17 cellular contexts compared by ENCODE assay signal in the genomic region with DNA sequence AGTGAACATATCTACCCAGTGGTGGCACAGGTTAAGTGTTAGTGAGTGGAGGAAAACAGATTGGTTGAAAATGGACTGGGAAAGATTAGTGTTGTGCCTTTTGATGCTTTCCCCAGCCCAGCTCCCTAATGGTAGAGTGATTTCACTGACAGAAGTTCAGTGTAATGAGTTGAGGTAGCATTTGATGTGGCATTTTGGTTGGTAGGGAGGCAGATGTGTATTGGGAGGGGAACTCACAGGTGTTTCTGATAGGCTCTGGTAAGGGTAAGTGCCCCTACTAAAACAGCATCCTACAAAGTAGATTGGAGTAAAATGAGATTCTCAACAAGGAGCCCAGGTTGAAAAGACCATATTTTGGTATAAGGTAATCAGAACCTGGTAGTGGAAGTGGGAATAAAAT. TPM values are rescaled to one million over a fixed set of nuclear protein-coding genes. Genes with fewer than 3 reads are reported as not detected.
A peak's percentile ranks its signal among the peaks of the same experiment; 100 is the strongest.
DNase-seq lines count a peak whose midpoint lies in the region; ATAC-seq and TF ChIP-seq lines count a peak whose summit lies in the region.
"Had no signal": no experiment of that assay in that cellular context is flagged by ENCODE, and none has a peak within 500 bp of the region (broad histone marks: within the 10 kb centered on the region; RNA-seq: fewer than 3 reads in every experiment).

No MANE protein-coding gene starts in this region.

- H3K36me3 ChIP-seq in KMS-11 (ENCODE audit: insufficient read depth) (peaks cover 11% of the 10 kb centered on the region), neural progenitor cell (no peaks in the 10 kb centered on the region)

- no peak overlapping the region for H2AFZ ChIP-seq in KMS-11 (ENCODE audit: low read depth)
- H2AFZ ChIP-seq in neural progenitor cell (replicated peaks), result no peak overlapping the region

- H3K4me2 ChIP-seq in KMS-11 (no peak overlapping the region), neural progenitor cell (no peak overlapping the region)

- H3K4me1 ChIP-seq in KMS-11 (ENCODE audit: low read depth, poor library complexity, severe bottlenecking), result peaks cover 53% of the 10 kb centered on the region
- H3K4me1 ChIP-seq in neural progenitor cell, result peaks cover 13% of the 10 kb centered on the region

- H3K79me2 ChIP-seq in KMS-11 (ENCODE audit: insufficient read depth, low read depth), result peaks cover 91% of the 10 kb centered on the region
- H3K79me2 ChIP-seq in neural progenitor cell (ENCODE audit: low read depth), result peaks cover 90% of the 10 kb centered on the region

- peak overlapping the region; percentile 14; the same call in 1 of the 2 replicates for H3K27ac ChIP-seq in KMS-11
- no peak overlapping the region for H3K27ac ChIP-seq in neural progenitor cell
- H3K27ac ChIP-seq: gastroesophageal sphincter, HL-60 had no signal

- in situ Hi-C loops in GM13976 (cut with MboI; ENCODE audit: low sequenced_read_pairs, unreplicated experiment), result no loop called here

- peaks cover 11% of the 10 kb centered on the region for H3F3A ChIP-seq in neural progenitor cell (ENCODE audit: low read depth)

- H4K20me1 ChIP-seq in KMS-11 (ENCODE audit: insufficient read depth) (peaks cover 7% of the 10 kb centered on the region; the same call in 1 of the 2 replicates), neural progenitor cell (ENCODE audit: low read depth) (peaks cover 11% of the 10 kb centered on the region)

- H3K27me3 ChIP-seq in KMS-11 (ENCODE audit: insufficient read depth, low read depth), result no peaks in the 10 kb centered on the region
- no peaks in the 10 kb centered on the region for H3K27me3 ChIP-seq in neural progenitor cell
- H3K27me3 ChIP-seq: gastroesophageal sphincter had no signal

- no peak overlapping the region for H3K9ac ChIP-seq in KMS-11
- no peak overlapping the region for H3K9ac ChIP-seq in neural progenitor cell

- no peak for ATAC-seq in activated T-cell treated with anti-CD3 and anti-CD28 coated beads, Interleukin-2, amount 50 U/mL, for 4 hours
- ATAC-seq in central memory CD8-positive, alpha-beta T cell (replicated peaks; ENCODE audit: extremely low read depth, poor library complexity, severe bottlenecking), result no peak
- ATAC-seq in stimulated activated effector memory CD8-positive, alpha-beta T cell treated with anti-CD3 and anti-CD28 coated beads, Interleukin-12 subunit alpha, Interleukin-12 subunit beta, amount 100 ng/mL, for 72 hours, result no peak
- ATAC-seq: gastroesophageal sphincter, left ventricle myocardium superior had no signal

- peaks cover 16% of the 10 kb centered on the region for H3K36me3 Mint-ChIP-seq in activated T-cell treated with anti-CD3 and anti-CD28 coated beads, Interleukin-2, amount 50 U/mL, for 4 hours (ENCODE audit: insufficient read depth)
- peaks cover 10% of the 10 kb centered on the region for H3K36me3 Mint-ChIP-seq in central memory CD8-positive, alpha-beta T cell (ENCODE audit: insufficient read depth)
- H3K36me3 Mint-ChIP-seq in stimulated activated effector memory CD8-positive, alpha-beta T cell treated with anti-CD3 and anti-CD28 coated beads, Interleukin-12 subunit alpha, Interleukin-12 subunit beta, amount 100 ng/mL, for 72 hours, result peaks cover 70% of the 10 kb centered on the region
- peaks cover 14% of the 10 kb centered on the region for H3K36me3 Mint-ChIP-seq in neural progenitor cell

- no peaks in the 10 kb centered on the region for H3K27me3 Mint-ChIP-seq in activated T-cell treated with anti-CD3 and anti-CD28 coated beads, Interleukin-2, amount 50 U/mL, for 4 hours (ENCODE audit: low read depth)
- no peaks in the 10 kb centered on the region for H3K27me3 Mint-ChIP-seq in central memory CD8-positive, alpha-beta T cell
- H3K27me3 Mint-ChIP-seq in neural progenitor cell (ENCODE audit: insufficient read depth, low read depth), result no peaks in the 10 kb centered on the region

- H3K27ac Mint-ChIP-seq in central memory CD8-positive, alpha-beta T cell (ENCODE audit: low read depth), result peak overlapping the region; percentile 93
- peak overlapping the region; percentile 73 for H3K27ac Mint-ChIP-seq in stimulated activated effector memory CD8-positive, alpha-beta T cell treated with anti-CD3 and anti-CD28 coated beads, Interleukin-12 subunit alpha, Interleukin-12 subunit beta, amount 100 ng/mL, for 72 hours
- H3K27ac Mint-ChIP-seq in neural progenitor cell, result no peak overlapping the region

- H3K4me3 ChIP-seq in KMS-11 (IDR thresholded peaks at IDR 0.05; ENCODE audit: insufficient read depth, low read depth, low read length) (no peak overlapping the region), neural progenitor cell (no peak overlapping the region)
- H3K4me3 ChIP-seq: gastroesophageal sphincter had no signal

- H3K4me3 Mint-ChIP-seq in activated T-cell treated with anti-CD3 and anti-CD28 coated beads, Interleukin-2, amount 50 U/mL, for 4 hours, result peak overlapping the region; percentile 62
- peak overlapping the region; percentile 4 for H3K4me3 Mint-ChIP-seq in central memory CD8-positive, alpha-beta T cell
- peak overlapping the region; percentile 10 for H3K4me3 Mint-ChIP-seq in stimulated activated effector memory CD8-positive, alpha-beta T cell treated with anti-CD3 and anti-CD28 coated beads, Interleukin-12 subunit alpha, Interleukin-12 subunit beta, amount 100 ng/mL, for 72 hours
- H3K4me3 Mint-ChIP-seq in neural progenitor cell, result no peak overlapping the region

- H3K9me3 Mint-ChIP-seq in activated T-cell treated with anti-CD3 and anti-CD28 coated beads, Interleukin-2, amount 50 U/mL, for 4 hours, result no peaks in the 10 kb centered on the region
- no peaks in the 10 kb centered on the region for H3K9me3 Mint-ChIP-seq in central memory CD8-positive, alpha-beta T cell
- no peaks in the 10 kb centered on the region for H3K9me3 Mint-ChIP-seq in stimulated activated effector memory CD8-positive, alpha-beta T cell treated with anti-CD3 and anti-CD28 coated beads, Interleukin-12 subunit alpha, Interleukin-12 subunit beta, amount 100 ng/mL, for 72 hours
- H3K9me3 Mint-ChIP-seq in neural progenitor cell, result no peaks in the 10 kb centered on the region

- H3K4me1 Mint-ChIP-seq in activated T-cell treated with anti-CD3 and anti-CD28 coated beads, Interleukin-2, amount 50 U/mL, for 4 hours (ENCODE audit: low read depth), result peaks cover 61% of the 10 kb centered on the region
- H3K4me1 Mint-ChIP-seq in central memory CD8-positive, alpha-beta T cell, result peaks cover 65% of the 10 kb centered on the region
- peaks cover 64% of the 10 kb centered on the region for H3K4me1 Mint-ChIP-seq in stimulated activated effector memory CD8-positive, alpha-beta T cell treated with anti-CD3 and anti-CD28 coated beads, Interleukin-12 subunit alpha, Interleukin-12 subunit beta, amount 100 ng/mL, for 72 hours
- H3K4me1 Mint-ChIP-seq in neural progenitor cell, result peaks cover 14% of the 10 kb centered on the region

- no peak for TF ChIP-seq CTCF in KMS-11 (conservative IDR thresholded peaks at IDR 0.05; ENCODE audit: low read depth, low read length)
- TF ChIP-seq CTCF in neural progenitor cell (IDR thresholded peaks at IDR 0.05), result no peak
- TF ChIP-seq CTCF in GM13976 (IDR thresholded peaks at IDR 0.05; ENCODE audit: borderline replicate concordance, control extremely low read depth, extremely low read depth, insufficient read depth, missing control alignments), result no peak

- no peaks in the 10 kb centered on the region for H3K9me3 ChIP-seq in neural progenitor cell (ENCODE audit: low read depth)
- H3K9me3 ChIP-seq: gastroesophageal sphincter had no signal

- DNase-seq in activated T-cell treated with anti-CD3 and anti-CD28 coated beads, Interleukin-2, amount 50 U/mL, for 4 hours, result no peak
- no peak for DNase-seq in activated T-cell treated with anti-CD3 and anti-CD28 coated beads for 4 hours
- no peak for DNase-seq in central memory CD8-positive, alpha-beta T cell (ENCODE audit: low spot score in 2 of 2)
- DNase-seq in stimulated activated effector memory CD8-positive, alpha-beta T cell treated with anti-CD3 and anti-CD28 coated beads, Interleukin-12 subunit alpha, Interleukin-12 subunit beta, amount 100 ng/mL, for 72 hours (ENCODE audit: low spot score in 2 of 2), result no peak
- no peak for DNase-seq in neural progenitor cell (ENCODE audit: low spot score)
- DNase-seq in GM13976 (ENCODE audit: low spot score), result no peak
- no peak for DNase-seq in medulla oblongata (ENCODE audit: extremely low spot score)
- DNase-seq: activated CD4-positive, CD25-positive, alpha-beta regulatory T cell; COR-L47; Kasumi-1; left ventricle myocardium superior; NCI-H1417; stimulated activated CD4-positive, alpha-beta T cell treated with anti-CD3 and anti-CD28 coated beads, Interleukin-12 subunit alpha, Interleukin-12 subunit beta, amount 100 ng/mL, for 4 hours; stimulated activated naive CD4-positive, alpha-beta T cell treated with Interleukin-2 at 50 U/mL for 16 hours had no signal

RNA-seq across cellular contexts. Expression of a gene that starts 4.2 kb away (rescaled TPM):
- total RNA-seq in activated T-cell treated with anti-CD3 and anti-CD28 coated beads, Interleukin-2, amount 50 U/mL, for 4 hours, result 10 to 100 TPM; 15.1 to 20.5 (median 15.4) TPM
- total RNA-seq in neural progenitor cell (ENCODE audit: low replicate concordance), result 30.4 and 51.3 TPM in 2 replicates

RNA-seq across cellular contexts. Expression of a gene that starts 51.9 kb away (rescaled TPM):
- total RNA-seq in activated T-cell treated with anti-CD3 and anti-CD28 coated beads, Interleukin-2, amount 50 U/mL, for 4 hours, result 100 to 1,000 TPM; 130 to 143 (median 132) TPM
- 72.5 and 109 TPM in 2 replicates for total RNA-seq in neural progenitor cell (ENCODE audit: low replicate concordance)
